2 cellular contexts compared by ENCODE assay signal in the genomic region with DNA sequence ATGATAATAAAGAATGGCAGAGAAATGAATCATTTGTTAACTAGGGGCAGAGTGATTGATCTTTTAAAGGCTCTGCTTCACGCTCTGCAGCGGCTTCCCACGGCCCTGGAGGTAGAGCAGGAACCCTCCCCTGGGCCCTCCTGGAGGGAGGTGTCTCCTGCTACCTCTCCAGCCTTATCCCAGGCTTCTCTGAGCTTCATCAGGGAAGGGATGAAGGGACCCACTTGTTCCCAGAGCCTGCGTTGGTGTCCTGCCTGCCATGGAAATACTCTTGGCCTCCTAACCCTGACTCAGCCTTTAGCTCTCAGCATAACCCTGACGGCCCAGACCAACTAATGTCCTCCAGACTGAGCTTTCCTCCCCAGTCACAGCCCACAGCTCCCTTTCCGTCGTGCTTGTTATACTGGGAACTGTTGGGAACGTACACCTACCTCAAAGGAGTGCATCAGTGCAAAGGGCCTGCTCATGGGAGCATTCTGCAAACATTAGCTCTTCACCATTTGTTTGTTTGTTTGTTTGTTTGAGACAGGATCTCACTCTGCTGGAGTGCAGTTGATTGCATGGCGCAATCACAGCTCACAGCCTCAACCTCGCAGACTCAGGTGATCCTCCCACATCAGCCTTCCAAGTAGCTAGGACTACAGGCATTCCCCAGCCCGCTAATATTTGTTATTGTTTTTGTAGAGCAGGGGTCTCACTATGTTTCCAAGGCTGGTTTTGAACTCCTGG.
TF ChIP-seq lines count a peak whose summit lies in the region.

No MANE protein-coding gene starts in this region.

TF ChIP-seq in HepG2, 621 proteins besides CTCF, POLR2A, EP300 and RAD21:
- TF ChIP-seq, protein P1, sequence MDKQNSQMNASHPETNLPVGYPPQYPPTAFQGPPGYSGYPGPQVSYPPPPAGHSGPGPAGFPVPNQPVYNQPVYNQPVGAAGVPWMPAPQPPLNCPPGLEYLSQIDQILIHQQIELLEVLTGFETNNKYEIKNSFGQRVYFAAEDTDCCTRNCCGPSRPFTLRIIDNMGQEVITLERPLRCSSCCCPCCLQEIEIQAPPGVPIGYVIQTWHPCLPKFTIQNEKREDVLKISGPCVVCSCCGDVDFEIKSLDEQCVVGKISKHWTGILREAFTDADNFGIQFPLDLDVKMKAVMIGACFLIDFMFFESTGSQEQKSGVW (CRISPR knock-in tag; IDR thresholded peaks at IDR 0.05; ENCODE audit: borderline replicate concordance), result no peak
- 0 out of 2 replicates have a peak, but pooled peaks have one; percentile 12 for TF ChIP-seq CEBPG (CRISPR knock-in tag; IDR thresholded peaks at IDR 0.05)
- 0 out of 2 replicates have a peak, but pooled peaks have one; percentile 54 for TF ChIP-seq ZNF354B (CRISPR knock-in tag; IDR thresholded peaks at IDR 0.05)
- TF ChIP-seq SMC3 (IDR thresholded peaks at IDR 0.05; ENCODE audit: low read length), result 0 out of 2 replicates have a peak, but pooled peaks have one; percentile 10
- no peak for TF ChIP-seq ZNF891 (CRISPR knock-in tag; IDR thresholded peaks at IDR 0.05)
- TF ChIP-seq, protein P2, sequence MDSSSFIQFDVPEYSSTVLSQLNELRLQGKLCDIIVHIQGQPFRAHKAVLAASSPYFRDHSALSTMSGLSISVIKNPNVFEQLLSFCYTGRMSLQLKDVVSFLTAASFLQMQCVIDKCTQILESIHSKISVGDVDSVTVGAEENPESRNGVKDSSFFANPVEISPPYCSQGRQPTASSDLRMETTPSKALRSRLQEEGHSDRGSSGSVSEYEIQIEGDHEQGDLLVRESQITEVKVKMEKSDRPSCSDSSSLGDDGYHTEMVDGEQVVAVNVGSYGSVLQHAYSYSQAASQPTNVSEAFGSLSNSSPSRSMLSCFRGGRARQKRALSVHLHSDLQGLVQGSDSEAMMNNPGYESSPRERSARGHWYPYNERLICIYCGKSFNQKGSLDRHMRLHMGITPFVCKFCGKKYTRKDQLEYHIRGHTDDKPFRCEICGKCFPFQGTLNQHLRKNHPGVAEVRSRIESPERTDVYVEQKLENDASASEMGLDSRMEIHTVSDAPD (CRISPR knock-in tag; IDR thresholded peaks at IDR 0.05), result 0 out of 2 replicates have a peak, but pooled peaks have one; percentile 17
- 0 out of 2 replicates have a peak, but pooled peaks have one; percentile 14 for TF ChIP-seq ZMYM3 (CRISPR knock-in tag; IDR thresholded peaks at IDR 0.05)
- TF ChIP-seq U2AF1 (optimal IDR thresholded peaks at IDR 0.05; ENCODE audit: low read depth, low read length), result no peak
- TF ChIP-seq, protein P3, sequence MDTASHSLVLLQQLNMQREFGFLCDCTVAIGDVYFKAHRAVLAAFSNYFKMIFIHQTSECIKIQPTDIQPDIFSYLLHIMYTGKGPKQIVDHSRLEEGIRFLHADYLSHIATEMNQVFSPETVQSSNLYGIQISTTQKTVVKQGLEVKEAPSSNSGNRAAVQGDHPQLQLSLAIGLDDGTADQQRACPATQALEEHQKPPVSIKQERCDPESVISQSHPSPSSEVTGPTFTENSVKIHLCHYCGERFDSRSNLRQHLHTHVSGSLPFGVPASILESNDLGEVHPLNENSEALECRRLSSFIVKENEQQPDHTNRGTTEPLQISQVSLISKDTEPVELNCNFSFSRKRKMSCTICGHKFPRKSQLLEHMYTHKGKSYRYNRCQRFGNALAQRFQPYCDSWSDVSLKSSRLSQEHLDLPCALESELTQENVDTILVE (CRISPR knock-in tag; IDR thresholded peaks at IDR 0.05), result no peak
- peak; percentile 64; the same call in 1 of the 2 replicates for TF ChIP-seq CEBPB (IDR thresholded peaks at IDR 0.05; ENCODE audit: borderline replicate concordance, low read depth, low read length)
- TF ChIP-seq NR1H2 (CRISPR knock-in tag; IDR thresholded peaks at IDR 0.05; ENCODE audit: borderline replicate concordance, low read depth), result no peak
- TF ChIP-seq, protein P4, sequence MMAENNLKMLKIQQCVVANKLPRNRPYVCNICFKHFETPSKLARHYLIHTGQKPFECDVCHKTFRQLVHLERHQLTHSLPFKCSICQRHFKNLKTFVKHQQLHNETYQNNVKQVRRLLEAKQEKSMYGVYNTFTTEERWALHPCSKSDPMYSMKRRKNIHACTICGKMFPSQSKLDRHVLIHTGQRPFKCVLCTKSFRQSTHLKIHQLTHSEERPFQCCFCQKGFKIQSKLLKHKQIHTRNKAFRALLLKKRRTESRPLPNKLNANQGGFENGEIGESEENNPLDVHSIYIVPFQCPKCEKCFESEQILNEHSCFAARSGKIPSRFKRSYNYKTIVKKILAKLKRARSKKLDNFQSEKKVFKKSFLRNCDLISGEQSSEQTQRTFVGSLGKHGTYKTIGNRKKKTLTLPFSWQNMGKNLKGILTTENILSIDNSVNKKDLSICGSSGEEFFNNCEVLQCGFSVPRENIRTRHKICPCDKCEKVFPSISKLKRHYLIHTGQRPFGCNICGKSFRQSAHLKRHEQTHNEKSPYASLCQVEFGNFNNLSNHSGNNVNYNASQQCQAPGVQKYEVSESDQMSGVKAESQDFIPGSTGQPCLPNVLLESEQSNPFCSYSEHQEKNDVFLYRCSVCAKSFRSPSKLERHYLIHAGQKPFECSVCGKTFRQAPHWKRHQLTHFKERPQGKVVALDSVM (CRISPR knock-in tag; IDR thresholded peaks at IDR 0.05), result peak; percentile 50; the same call in 1 of the 2 replicates
- TF ChIP-seq, protein P5, sequence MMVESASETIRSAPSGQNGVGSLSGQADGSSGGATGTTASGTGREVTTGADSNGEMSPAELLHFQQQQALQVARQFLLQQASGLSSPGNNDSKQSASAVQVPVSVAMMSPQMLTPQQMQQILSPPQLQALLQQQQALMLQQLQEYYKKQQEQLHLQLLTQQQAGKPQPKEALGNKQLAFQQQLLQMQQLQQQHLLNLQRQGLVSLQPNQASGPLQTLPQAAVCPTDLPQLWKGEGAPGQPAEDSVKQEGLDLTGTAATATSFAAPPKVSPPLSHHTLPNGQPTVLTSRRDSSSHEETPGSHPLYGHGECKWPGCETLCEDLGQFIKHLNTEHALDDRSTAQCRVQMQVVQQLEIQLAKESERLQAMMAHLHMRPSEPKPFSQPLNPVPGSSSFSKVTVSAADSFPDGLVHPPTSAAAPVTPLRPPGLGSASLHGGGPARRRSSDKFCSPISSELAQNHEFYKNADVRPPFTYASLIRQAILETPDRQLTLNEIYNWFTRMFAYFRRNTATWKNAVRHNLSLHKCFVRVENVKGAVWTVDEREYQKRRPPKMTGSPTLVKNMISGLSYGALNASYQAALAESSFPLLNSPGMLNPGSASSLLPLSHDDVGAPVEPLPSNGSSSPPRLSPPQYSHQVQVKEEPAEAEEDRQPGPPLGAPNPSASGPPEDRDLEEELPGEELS (CRISPR knock-in tag; IDR thresholded peaks at IDR 0.05), result peak; percentile 54; the same call in 1 of the 2 replicates
- 0 out of 4 replicates have a peak, but pooled peaks of 1 of the 2 experiments have one; percentile 22 for TF ChIP-seq MAFK (conservative IDR thresholded peaks at IDR 0.05 in 1 of 2, IDR thresholded peaks at IDR 0.05 in 1 of 2; ENCODE audit: low read length in 2 of 2)
- TF ChIP-seq, protein P6, sequence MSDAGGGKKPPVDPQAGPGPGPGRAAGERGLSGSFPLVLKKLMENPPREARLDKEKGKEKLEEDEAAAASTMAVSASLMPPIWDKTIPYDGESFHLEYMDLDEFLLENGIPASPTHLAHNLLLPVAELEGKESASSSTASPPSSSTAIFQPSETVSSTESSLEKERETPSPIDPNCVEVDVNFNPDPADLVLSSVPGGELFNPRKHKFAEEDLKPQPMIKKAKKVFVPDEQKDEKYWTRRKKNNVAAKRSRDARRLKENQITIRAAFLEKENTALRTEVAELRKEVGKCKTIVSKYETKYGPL (CRISPR knock-in tag; IDR thresholded peaks at IDR 0.05), result no peak
- TF ChIP-seq FOXP1 (IDR thresholded peaks at IDR 0.05), result no peak
- TF ChIP-seq FOXP1 (CRISPR knock-in tag; IDR thresholded peaks at IDR 0.05), result peak; percentile 49; the same call in 1 of the 2 replicates
- TF ChIP-seq MLLT10 (CRISPR knock-in tag; IDR thresholded peaks at IDR 0.05), result no peak

TF ChIP-seq in H1, 55 proteins besides CTCF, POLR2A, EP300 and RAD21:
- TF ChIP-seq, protein P7, sequence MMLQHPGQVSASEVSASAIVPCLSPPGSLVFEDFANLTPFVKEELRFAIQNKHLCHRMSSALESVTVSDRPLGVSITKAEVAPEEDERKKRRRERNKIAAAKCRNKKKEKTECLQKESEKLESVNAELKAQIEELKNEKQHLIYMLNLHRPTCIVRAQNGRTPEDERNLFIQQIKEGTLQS (IDR thresholded peaks at IDR 0.05; ENCODE audit: insufficient read depth, low read depth, low read length), result no peak
- TF ChIP-seq SIRT6 (IDR thresholded peaks at IDR 0.05; ENCODE audit: low read length), result no peak
- no peak for TF ChIP-seq TEAD4 (IDR thresholded peaks at IDR 0.05; ENCODE audit: low read depth, low read length)
- no peak for TF ChIP-seq KDM1A (IDR thresholded peaks at IDR 0.05; ENCODE audit: borderline replicate concordance, low read length)
- TF ChIP-seq HDAC6 (IDR thresholded peaks at IDR 0.05; ENCODE audit: low read depth, low read length), result no peak
- TF ChIP-seq YY1 (IDR thresholded peaks at IDR 0.05; ENCODE audit: low read depth, low read length), result no peak
- peak; percentile 67 for TF ChIP-seq CEBPB (IDR thresholded peaks at IDR 0.05; ENCODE audit: low read depth, low read length)
